Comparison of ENCODE assay signal across 25 cellular contexts in genomic region chr21:21366277-21366676, GRCh38.
"Had no signal": no experiment of that assay in that cellular context is flagged by ENCODE, and none has a peak within 500 bp of the region (broad histone marks: within the 10 kb centered on the region; RNA-seq: fewer than 3 reads in every experiment).

No MANE protein-coding gene starts in this region.

- H3K4me1 ChIP-seq: breast epithelium, colonic mucosa, left ventricle myocardium inferior, stomach, suprapubic skin, uterus had no signal

- H3K9me3 ChIP-seq: breast epithelium, colonic mucosa, stomach, suprapubic skin, uterus had no signal

- ATAC-seq: activated naive CD8-positive, alpha-beta T cell treated with anti-CD3 and anti-CD28 coated beads, Interleukin-2, amount 50 U/mL, for 24 hours; activated T-cell treated with anti-CD3 and anti-CD28 coated beads, Interleukin-2, amount 50 U/mL, for 4 hours; activated T-helper 17 cell treated with anti-CD3 and anti-CD28 coated beads, Interleukin-2, amount 50 U/mL, for 72 hours; natural killer cell; right cardiac atrium; stimulated activated naive B cell treated with anti-CD40 and anti-IgM and Interleukin-4, amounts not matched to agents 10 μg/mL and 1 μg/mL and 100 μg/mL, for 72 hours had no signal

- H3K36me3 ChIP-seq: breast epithelium, colonic mucosa, left ventricle myocardium inferior, stomach, suprapubic skin, uterus had no signal

- H3K27ac ChIP-seq: colonic mucosa, stomach, suprapubic skin, uterus had no signal

- DNase-seq: activated CD4-positive, alpha-beta memory T cell treated with anti-CD3 and anti-CD28 coated beads, Interleukin-2, amount 10 ng/mL, durations not matched to agents 7 days and 5 days; activated CD4-positive, alpha-beta T cell treated with anti-CD3 and anti-CD28 coated beads, Interleukin-2, amount 10 ng/mL, durations not matched to agents 7 days and 5 days; activated CD4-positive, CD25-positive, alpha-beta regulatory T cell treated with anti-CD3 and anti-CD28 coated beads, Interleukin-2, amount 50 U/mL, for 72 hours; activated naive CD8-positive, alpha-beta T cell treated with anti-CD3 and anti-CD28 coated beads, Interleukin-2, amount 50 U/mL, for 24 hours; activated T-cell treated with anti-CD3 and anti-CD28 coated beads, Interleukin-2, amount 50 U/mL, for 4 hours; amygdala; colonic mucosa; effector memory CD4-positive, alpha-beta T cell; kidney glomerular epithelial cell; left ventricle myocardium inferior; mesendoderm; natural killer cell; posterior cingulate gyrus; right cardiac atrium; stimulated activated CD4-positive, alpha-beta T cell treated with anti-CD3 and anti-CD28 coated beads, Interleukin-15, amount 100 ng/mL, for 24 hours; stimulated activated CD4-positive, alpha-beta T cell treated with anti-CD3 and anti-CD28 coated beads, Interleukin-2, amount 100 ng/mL, for 24 hours; stimulated activated naive B cell treated with anti-CD40 and anti-IgM and Interleukin-4, amounts not matched to agents 10 μg/mL and 1 μg/mL and 100 μg/mL, for 72 hours; stomach; T-helper 2 cell; trophoblast cell; uterus had no signal

- H3K27me3 ChIP-seq: breast epithelium, colonic mucosa, stomach, suprapubic skin, uterus had no signal

- H3K4me3 ChIP-seq: breast epithelium, colonic mucosa, left ventricle myocardium inferior, lung, stomach, suprapubic skin, uterus had no signal
